Comparison of ENCODE assay signal across 11 cellular contexts in genomic region chrX:11331788-11332187, GRCh38. TPM values are rescaled to one million over a fixed set of nuclear protein-coding genes. Genes with fewer than 3 reads are reported as not detected.
"Had no signal": no experiment of that assay in that cellular context is flagged by ENCODE, and none has a peak within 500 bp of the region (broad histone marks: within the 10 kb centered on the region; RNA-seq: fewer than 3 reads in every experiment).

No MANE protein-coding gene starts in this region.

- H3K4me1 ChIP-seq: HAP-1 had no signal

- H3K4me3 ChIP-seq: GM23248, HAP-1 had no signal

- H3K27me3 Mint-ChIP-seq: IgD-negative memory B cell had no signal

- H3K27ac ChIP-seq: GM23248, HL-60 had no signal

- ATAC-seq: HCT116 had no signal

- H3K9me3 ChIP-seq: HAP-1 had no signal

- H3K36me3 ChIP-seq: HAP-1 had no signal

- DNase-seq: GM23248, GOT3, H7, HFFc6, KBM-7 had no signal

- H3K9me3 Mint-ChIP-seq: HFFc6 had no signal

- H3K4me3 Mint-ChIP-seq: HFFc6, IgD-negative memory B cell had no signal

- H3K27ac Mint-ChIP-seq: HFFc6 had no signal

- H3K36me3 Mint-ChIP-seq: IgD-negative memory B cell had no signal

RNA-seq across cellular contexts. Expression of gene AMELX, which starts 38.6 kb away (rescaled TPM):
- total RNA-seq: GM23248, H4, H7, HFFc6, HT1080 had no signal
- polyA plus RNA-seq: GM23248, IgD-negative memory B cell had no signal
